9 cellular contexts compared by ENCODE assay signal in genomic region chr1:17777818-17778217, GRCh38. TPM values are rescaled to one million over a fixed set of nuclear protein-coding genes. Genes with fewer than 3 reads are reported as not detected.
"Had no signal": no experiment of that assay in that cellular context is flagged by ENCODE, and none has a peak within 500 bp of the region (broad histone marks: within the 10 kb centered on the region; RNA-seq: fewer than 3 reads in every experiment).

No MANE protein-coding gene starts in this region.

- H3K27ac ChIP-seq: GM23248 had no signal

- H3K36me3 ChIP-seq: HAP-1 had no signal

- H3K9me3 ChIP-seq: HAP-1 had no signal

- H3K4me2 ChIP-seq: GM23338 had no signal

- DNase-seq: GM23248, GOT3, H7, H9, HCEC 1CT, HFFc6 had no signal

- H3K9ac ChIP-seq: GM23248 had no signal

- H3K27ac Mint-ChIP-seq: GM23338, H9, HFFc6 had no signal

- H3K4me3 Mint-ChIP-seq: GM23338, H9, HFFc6 had no signal

- H3K9me3 Mint-ChIP-seq: GM23338, H9, HFFc6 had no signal

- H3K4me3 ChIP-seq: GM23248, GM23338, HAP-1 had no signal

- ATAC-seq: GM23338, HCT116 had no signal

- H3K4me1 ChIP-seq: HAP-1 had no signal

- H2AFZ ChIP-seq: GM23248 had no signal

RNA-seq across cellular contexts. Expression of gene ACTL8, which starts 22.7 kb away (rescaled TPM):
- total RNA-seq: H9 had no signal
- polyA plus RNA-seq: GM23248 had no signal
